14 cellular contexts compared by ENCODE assay signal in genomic region chr6:6891949-6892461, GRCh38.
DNase-seq lines count a peak whose midpoint lies in the region; ATAC-seq and TF ChIP-seq lines count a peak whose summit lies in the region.
"Had no signal": no experiment of that assay in that cellular context is flagged by ENCODE, and none has a peak within 500 bp of the region (broad histone marks: within the 10 kb centered on the region; RNA-seq: fewer than 3 reads in every experiment).

No MANE protein-coding gene starts in this region.

- no peaks in the 10 kb centered on the region for H3F3A ChIP-seq in PC-3 (ENCODE audit: low read length, unreplicated experiment)

- H3K79me2 ChIP-seq in PC-3 (ENCODE audit: low read length) = no peaks in the 10 kb centered on the region

- H3K9me2 ChIP-seq in PC-3 (replicated peaks; ENCODE audit: low read length) = no peaks in the 10 kb centered on the region

- no peaks in the 10 kb centered on the region for H3K36me3 ChIP-seq in heart right ventricle
- no peaks in the 10 kb centered on the region for H3K36me3 ChIP-seq in PC-3 (ENCODE audit: low read depth, low read length)
- no peaks in the 10 kb centered on the region for H3K36me3 ChIP-seq in thoracic aorta

- peaks cover 9 to 55% (median 32%) of the 10 kb centered on the region in 9 donors for H3K4me1 ChIP-seq in heart right ventricle
- peaks cover 5% of the 10 kb centered on the region; the same call in 1 of the 2 replicates for H3K4me1 ChIP-seq in PC-3 (ENCODE audit: insufficient read depth, low read length)
- peaks cover 12% of the 10 kb centered on the region for H3K4me1 ChIP-seq in right cardiac atrium (ENCODE audit: control insufficient read depth, insufficient read depth, low read length)
- peaks cover 0 to 3% of the 10 kb centered on the region in 2 donors for H3K4me1 ChIP-seq in thoracic aorta (ENCODE audit: control insufficient read depth in 1 of 2, low read depth in 2 of 2)

- H3K27me3 ChIP-seq in heart right ventricle = no peaks in the 10 kb centered on the region
- no peaks in the 10 kb centered on the region for H3K27me3 ChIP-seq in PC-3 (ENCODE audit: low read length)
- no peaks in the 10 kb centered on the region for H3K27me3 ChIP-seq in right cardiac atrium (ENCODE audit: control insufficient read depth, insufficient read depth)
- H3K27me3 ChIP-seq in thoracic aorta (replicated peaks; ENCODE audit: insufficient read depth) = no peaks in the 10 kb centered on the region

- H3K4me2 ChIP-seq in PC-3 (ENCODE audit: low read length) = no peak overlapping the region

- CTCF ChIA-PET in PC-3 (lab: Charles Lee) = no interaction called here

- peak overlapping the region; percentile 64 to 86 (median 80) for H3K27ac ChIP-seq in heart right ventricle
- peak overlapping the region; percentile 32 for H3K27ac ChIP-seq in PC-3 (ENCODE audit: low read length)
- H3K27ac ChIP-seq in right cardiac atrium (ENCODE audit: low read length) = peak overlapping the region; percentile 34
- H3K27ac ChIP-seq in thoracic aorta = no peak overlapping the region
- H3K27ac ChIP-seq: C4-2B, coronary artery had no signal

- no TSS peak for BruUV-seq in PC-3 (replicated peaks; lab: Mats Ljungman, UMichigan)

- no peaks in the 10 kb centered on the region for H3K9me3 ChIP-seq in heart right ventricle
- H3K9me3 ChIP-seq in PC-3 (ENCODE audit: low read length) = no peaks in the 10 kb centered on the region
- no peaks in the 10 kb centered on the region for H3K9me3 ChIP-seq in right cardiac atrium (ENCODE audit: control insufficient read depth, low read length)
- H3K9me3 ChIP-seq in thoracic aorta = no peaks in the 10 kb centered on the region

- 83 to 87% methylated on average over 6 of the region's 6 CpGs for WGBS in heart right ventricle, 2 donors
- 85% methylated on average over 6 of the region's 6 CpGs for WGBS in right cardiac atrium

- DNase-seq in heart right ventricle = no peak
- DNase-seq in left ventricle myocardium superior = no peak
- peak; percentile 30 for DNase-seq in PC-3
- no peak for DNase-seq in right cardiac atrium
- no peak for DNase-seq in thoracic aorta (ENCODE audit: low spot score)
- DNase-seq in ureter (ENCODE audit: low spot score) = no peak
- no peak for DNase-seq in glomerular visceral epithelial cell (ENCODE audit: extremely low spot score)
- DNase-seq: activated CD8-positive, alpha-beta memory T cell treated with anti-CD3 and anti-CD28 coated beads, Interleukin-2, amount 10 ng/mL, durations not matched to agents 7 days and 5 days; HCEC 1CT; NCI-H2081; retina had no signal

- no peaks in the 10 kb centered on the region for H4K20me1 ChIP-seq in PC-3 (ENCODE audit: low read length)

- intact Hi-C loops in heart right ventricle (cut with DNase I) = loop anchor here in 6 of 10 donors (5.0 to 10.0 kb wide), 5 partner anchors 67 to 353 kb away; no protein-coding TSS in a partner anchor
- intact Hi-C loops in left ventricle myocardium superior (cut with micrococcal nuclease) = no loop called here
- intact Hi-C loops in PC-3 (cut with micrococcal nuclease) = no loop called here
- intact Hi-C loops in right cardiac atrium (cut with DNase I) = loop anchor here in 2 of 4 donors (10.0 kb wide), 2 partner anchors 137 to 353 kb away; no protein-coding TSS in a partner anchor

- POLR2A ChIA-PET in PC-3 (lab: Charles Lee; ENCODE audit: unreplicated experiment) = no interaction called here

- peak in 1 of 8 donors; percentile 23 for ATAC-seq in heart right ventricle
- no peak for ATAC-seq in left ventricle myocardium superior
- ATAC-seq in PC-3 = no peak
- no peak for ATAC-seq in right cardiac atrium
- peak; percentile 45 for ATAC-seq in thoracic aorta (ENCODE audit: insufficient number of reproducible peaks, low FRiP score, low read depth)
- no peak for ATAC-seq in HG02623 (IDR thresholded peaks at IDR 0.05; ENCODE audit: unreplicated experiment)
- ATAC-seq: activated CD8-positive, alpha-beta memory T cell treated with anti-CD3 and anti-CD28 coated beads, Interleukin-2, amount 10 ng/mL, durations not matched to agents 7 days and 5 days had no signal

- TF ChIP-seq CTCF in heart right ventricle (IDR thresholded peaks at IDR 0.05) (no peak), PC-3 (conservative IDR thresholded peaks at IDR 0.05; ENCODE audit: low read depth, low read length) (no peak), thoracic aorta (IDR thresholded peaks at IDR 0.05) (no peak)

- no peak overlapping the region; the same call in 1 of the 2 replicates for H3K9ac ChIP-seq in PC-3 (ENCODE audit: low read length)

- no peak overlapping the region for H2AFZ ChIP-seq in PC-3 (ENCODE audit: low read length)

- no peak overlapping the region for H3K4me3 ChIP-seq in heart right ventricle
- no peak overlapping the region for H3K4me3 ChIP-seq in PC-3 (ENCODE audit: low read length)
- no peak overlapping the region for H3K4me3 ChIP-seq in right cardiac atrium (ENCODE audit: low read length)
- no peak overlapping the region for H3K4me3 ChIP-seq in thoracic aorta
- H3K4me3 ChIP-seq: coronary artery had no signal

Comparison
In these comparisons a context has a peak if more than half of its experiments do, and no peak if none do; other contexts are left out.
1. intact Hi-C loops: an anchor here in heart right ventricle (5.0 to 10.0 kb wide); none called in left ventricle myocardium superior and PC-3.
2. H3K27ac ChIP-seq: peak in heart right ventricle (10 of 10), PC-3 (single experiment) and right cardiac atrium (single experiment); none in thoracic aorta (0 of 2).